ENCODE assay signal across 12 cellular contexts in the genomic region with DNA sequence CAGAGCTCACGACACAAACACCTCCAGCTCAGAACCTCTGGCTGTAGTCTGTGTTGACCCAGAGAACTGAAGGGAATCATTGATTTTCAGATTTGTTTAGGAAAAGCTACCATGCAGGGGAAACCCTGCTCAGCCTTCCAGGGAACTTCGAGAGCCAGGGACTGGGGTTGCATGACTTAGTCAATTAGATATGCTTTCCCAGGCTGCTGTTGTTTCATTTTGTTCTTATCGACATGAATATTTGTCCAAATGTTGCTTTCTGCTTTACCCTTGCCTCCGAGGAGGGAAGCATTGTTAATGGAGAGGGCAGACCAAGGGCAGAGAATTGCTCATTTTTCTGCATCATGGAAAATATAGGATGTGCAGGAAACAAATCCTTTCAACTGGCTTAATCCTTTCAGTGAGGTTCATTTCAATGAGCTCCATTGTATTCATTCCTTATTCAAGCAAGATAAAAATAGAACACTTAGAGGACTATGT.
DNase-seq lines count a peak whose midpoint lies in the region; ATAC-seq and TF ChIP-seq lines count a peak whose summit lies in the region.
"Had no signal": no experiment of that assay in that cellular context is flagged by ENCODE, and none has a peak within 500 bp of the region (broad histone marks: within the 10 kb centered on the region; RNA-seq: fewer than 3 reads in every experiment).

No MANE protein-coding gene starts in this region.

- no peaks in the 10 kb centered on the region for H3F3A ChIP-seq in SK-N-SH (replicated peaks; ENCODE audit: insufficient read depth)

- no peak overlapping the region for H3K9ac ChIP-seq in SK-N-SH

- no peak overlapping the region for H3K4me3 Mint-ChIP-seq in mesothelial cell of epicardium
- H3K4me3 Mint-ChIP-seq: activated CD4-positive, alpha-beta T cell treated with anti-CD3 and anti-CD28 coated beads, Interleukin-2, amount 10 ng/mL, durations not matched to agents 24 days and 14 days had no signal

- peak overlapping the region; percentile 7; the same call in 1 of the 2 replicates for H3K4me2 ChIP-seq in SK-N-SH

- no peak for TF ChIP-seq RAD21 in SK-N-SH (IDR thresholded peaks at IDR 0.05; ENCODE audit: low read length)

- peaks cover 2 to 7% of the 10 kb centered on the region in 2 experiments; a peak in 2 of 4 replicates for H3K4me1 ChIP-seq in SK-N-SH (ENCODE audit: control insufficient read depth in 1 of 2, insufficient read depth in 2 of 2, low read depth in 1 of 2, low read length in 1 of 2)
- H3K4me1 ChIP-seq in upper lobe of right lung = peaks cover 6% of the 10 kb centered on the region

- in situ Hi-C loops in brain microvascular endothelial cell (cut with HindIII; ENCODE audit: low pct_ligation_motif_present, low sequenced_read_pairs) = no loop called here

- no peak for TF ChIP-seq CTCF in SK-N-SH (IDR thresholded peaks at IDR 0.05)
- no peak for TF ChIP-seq CTCF in brain microvascular endothelial cell (IDR thresholded peaks at IDR 0.05; ENCODE audit: low read depth, low read length, missing control alignments)
- TF ChIP-seq CTCF in mesothelial cell of epicardium (IDR thresholded peaks at IDR 0.05; ENCODE audit: unreplicated experiment) = no peak
- no peak for TF ChIP-seq CTCF in upper lobe of right lung (IDR thresholded peaks at IDR 0.05)

- H3K27me3 Mint-ChIP-seq in mesothelial cell of epicardium (ENCODE audit: low read depth) = no peaks in the 10 kb centered on the region
- H3K27me3 Mint-ChIP-seq: activated CD4-positive, alpha-beta T cell treated with anti-CD3 and anti-CD28 coated beads, Interleukin-2, amount 10 ng/mL, durations not matched to agents 24 days and 14 days had no signal

- no peak for TF ChIP-seq EP300 in SK-N-SH (IDR thresholded peaks at IDR 0.05; ENCODE audit: borderline replicate concordance in 1 of 2, low read depth in 1 of 2, low read length in 1 of 2)

- H3K36me3 Mint-ChIP-seq in mesothelial cell of epicardium = no peaks in the 10 kb centered on the region

- H3K4me3 ChIP-seq in SK-N-SH (ENCODE audit: low read depth in 2 of 2, low read length in 1 of 2) = no peak overlapping the region
- H3K4me3 ChIP-seq in brain microvascular endothelial cell (ENCODE audit: low read depth, low read length) = no peak overlapping the region
- peak overlapping the region; percentile 22 for H3K4me3 ChIP-seq in upper lobe of right lung
- H3K4me3 ChIP-seq: gastroesophageal sphincter had no signal

- POLR2A ChIA-PET in SK-N-SH (lab: Yijun Ruan, JAX) = no interaction called here

- H3K36me3 ChIP-seq in SK-N-SH (replicated peaks in 1 of 2; ENCODE audit: control insufficient read depth in 1 of 2, insufficient read depth in 2 of 2, low read length in 1 of 2) (no peaks in the 10 kb centered on the region), brain microvascular endothelial cell (replicated peaks) (no peaks in the 10 kb centered on the region), upper lobe of right lung (no peaks in the 10 kb centered on the region)
- H3K36me3 ChIP-seq: gastroesophageal sphincter had no signal

- H3K9me3 Mint-ChIP-seq in mesothelial cell of epicardium = no peaks in the 10 kb centered on the region

- no peak for DNase-seq in SK-N-SH
- DNase-seq in brain microvascular endothelial cell = peak; percentile 11
- DNase-seq in mesothelial cell of epicardium (ENCODE audit: low spot score in 2 of 2, unreplicated experiment in 2 of 2) = no peak
- no peak for DNase-seq in upper lobe of right lung
- DNase-seq in RPMI8226 = no peak
- DNase-seq in cortex of kidney (lab: John Stamatoyannopoulos, UW) = no peak
- DNase-seq in activated gamma-delta T cell treated with Interleukin-2 at 50 U/mL for 16 hours = no peak
- DNase-seq: activated CD4-positive, alpha-beta T cell treated with anti-CD3 and anti-CD28 coated beads, Interleukin-2, amount 10 ng/mL, durations not matched to agents 24 days and 14 days; activated effector memory CD4-positive, alpha-beta T cell treated with anti-CD3 and anti-CD28 coated beads, Interleukin-2, amount 50 U/mL, for 16 hours; NK-92 treated with Interleukin-12 subunit alpha and Interleukin-12 subunit beta, amount 100 ng/mL, for 24 hours had no signal

- H3K4me1 Mint-ChIP-seq in mesothelial cell of epicardium = peaks cover 32% of the 10 kb centered on the region
- H3K4me1 Mint-ChIP-seq: activated CD4-positive, alpha-beta T cell treated with anti-CD3 and anti-CD28 coated beads, Interleukin-2, amount 10 ng/mL, durations not matched to agents 24 days and 14 days had no signal

- H2AFZ ChIP-seq in SK-N-SH (ENCODE audit: low read depth) = peak overlapping the region; percentile 37; the same call in 1 of the 2 replicates

- H3K27me3 ChIP-seq in SK-N-SH (ENCODE audit: insufficient read depth) (no peaks in the 10 kb centered on the region), brain microvascular endothelial cell (replicated peaks) (no peaks in the 10 kb centered on the region), upper lobe of right lung (no peaks in the 10 kb centered on the region)
- H3K27me3 ChIP-seq: gastroesophageal sphincter had no signal

- H3K79me2 ChIP-seq in SK-N-SH (ENCODE audit: insufficient read depth) = no peaks in the 10 kb centered on the region

- 51% methylated on average over 4 of the region's 4 CpGs for WGBS in SK-N-SH (ENCODE audit: low lambda C conversion rate)

- intact Hi-C loops in upper lobe of right lung (cut with DNase I) = no loop called here

- H4K20me1 ChIP-seq in SK-N-SH (ENCODE audit: insufficient read depth) = no peaks in the 10 kb centered on the region

- no peak overlapping the region for H3K27ac ChIP-seq in SK-N-SH (ENCODE audit: low read depth in 2 of 2, low read length in 1 of 2)
- H3K27ac ChIP-seq in brain microvascular endothelial cell = no peak overlapping the region
- peak overlapping the region; percentile 11 for H3K27ac ChIP-seq in upper lobe of right lung
- H3K27ac ChIP-seq: gastroesophageal sphincter had no signal

- CTCF ChIA-PET in SK-N-SH (lab: Yijun Ruan, JAX) = no interaction called here

- peak overlapping the region; percentile 59 for H3K27ac Mint-ChIP-seq in mesothelial cell of epicardium
- H3K27ac Mint-ChIP-seq: activated CD4-positive, alpha-beta T cell treated with anti-CD3 and anti-CD28 coated beads, Interleukin-2, amount 10 ng/mL, durations not matched to agents 24 days and 14 days had no signal

- H3K9me2 ChIP-seq in SK-N-SH = no peaks in the 10 kb centered on the region

- no peaks in the 10 kb centered on the region for H3K9me3 ChIP-seq in SK-N-SH
- H3K9me3 ChIP-seq in upper lobe of right lung = no peaks in the 10 kb centered on the region
- H3K9me3 ChIP-seq: gastroesophageal sphincter had no signal

- ATAC-seq in SK-N-SH treated with all-trans-retinoic acid at 6 μM for 48 hours (no peak), upper lobe of right lung (no peak)
- ATAC-seq: gastroesophageal sphincter had no signal

TF ChIP-seq in SK-N-SH, 30 proteins besides CTCF, POLR2A, EP300 and RAD21 (continues in another document):
- TF ChIP-seq FOSL2 (IDR thresholded peaks at IDR 0.05; ENCODE audit: borderline replicate concordance, low read depth) = no peak
- TF ChIP-seq, protein P1, sequence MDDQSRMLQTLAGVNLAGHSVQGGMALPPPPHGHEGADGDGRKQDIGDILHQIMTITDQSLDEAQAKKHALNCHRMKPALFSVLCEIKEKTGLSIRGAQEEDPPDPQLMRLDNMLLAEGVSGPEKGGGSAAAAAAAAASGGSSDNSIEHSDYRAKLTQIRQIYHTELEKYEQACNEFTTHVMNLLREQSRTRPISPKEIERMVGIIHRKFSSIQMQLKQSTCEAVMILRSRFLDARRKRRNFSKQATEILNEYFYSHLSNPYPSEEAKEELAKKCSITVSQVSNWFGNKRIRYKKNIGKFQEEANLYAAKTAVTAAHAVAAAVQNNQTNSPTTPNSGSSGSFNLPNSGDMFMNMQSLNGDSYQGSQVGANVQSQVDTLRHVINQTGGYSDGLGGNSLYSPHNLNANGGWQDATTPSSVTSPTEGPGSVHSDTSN (IDR thresholded peaks at IDR 0.05) = no peak
- TF ChIP-seq GATA2 (CRISPR knock-in tag; IDR thresholded peaks at IDR 0.05) = no peak

TF ChIP-seq in SK-N-SH treated with all-trans-retinoic acid at 6 μM for 48 hours, 23 proteins besides CTCF, POLR2A, EP300 and RAD21 (continues in another document):
- TF ChIP-seq ZFP3 (CRISPR knock-in tag; IDR thresholded peaks at IDR 0.05) (no peak), ISL1 (CRISPR knock-in tag; IDR thresholded peaks at IDR 0.05) (no peak), ZFP30 (CRISPR knock-in tag; IDR thresholded peaks at IDR 0.05) (no peak), OSR1 (CRISPR knock-in tag; IDR thresholded peaks at IDR 0.05) (no peak), TOX (CRISPR knock-in tag; IDR thresholded peaks at IDR 0.05; ENCODE audit: borderline replicate concordance) (no peak), ZC3H10 (CRISPR knock-in tag; IDR thresholded peaks at IDR 0.05) (no peak), PPARA (CRISPR knock-in tag; IDR thresholded peaks at IDR 0.05; ENCODE audit: borderline replicate concordance) (no peak), ZNF70 (CRISPR knock-in tag; IDR thresholded peaks at IDR 0.05) (no peak), ESRRG (CRISPR knock-in tag; IDR thresholded peaks at IDR 0.05) (no peak), CSDC2 (CRISPR knock-in tag; IDR thresholded peaks at IDR 0.05) (no peak)
- TF ChIP-seq, protein P2, sequence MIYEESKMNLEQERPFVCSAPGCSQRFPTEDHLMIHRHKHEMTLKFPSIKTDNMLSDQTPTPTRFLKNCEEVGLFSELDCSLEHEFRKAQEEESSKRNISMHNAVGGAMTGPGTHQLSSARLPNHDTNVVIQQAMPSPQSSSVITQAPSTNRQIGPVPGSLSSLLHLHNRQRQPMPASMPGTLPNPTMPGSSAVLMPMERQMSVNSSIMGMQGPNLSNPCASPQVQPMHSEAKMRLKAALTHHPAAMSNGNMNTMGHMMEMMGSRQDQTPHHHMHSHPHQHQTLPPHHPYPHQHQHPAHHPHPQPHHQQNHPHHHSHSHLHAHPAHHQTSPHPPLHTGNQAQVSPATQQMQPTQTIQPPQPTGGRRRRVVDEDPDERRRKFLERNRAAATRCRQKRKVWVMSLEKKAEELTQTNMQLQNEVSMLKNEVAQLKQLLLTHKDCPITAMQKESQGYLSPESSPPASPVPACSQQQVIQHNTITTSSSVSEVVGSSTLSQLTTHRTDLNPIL (CRISPR knock-in tag; IDR thresholded peaks at IDR 0.05; ENCODE audit: low read depth) = no peak
- TF ChIP-seq, protein P3, sequence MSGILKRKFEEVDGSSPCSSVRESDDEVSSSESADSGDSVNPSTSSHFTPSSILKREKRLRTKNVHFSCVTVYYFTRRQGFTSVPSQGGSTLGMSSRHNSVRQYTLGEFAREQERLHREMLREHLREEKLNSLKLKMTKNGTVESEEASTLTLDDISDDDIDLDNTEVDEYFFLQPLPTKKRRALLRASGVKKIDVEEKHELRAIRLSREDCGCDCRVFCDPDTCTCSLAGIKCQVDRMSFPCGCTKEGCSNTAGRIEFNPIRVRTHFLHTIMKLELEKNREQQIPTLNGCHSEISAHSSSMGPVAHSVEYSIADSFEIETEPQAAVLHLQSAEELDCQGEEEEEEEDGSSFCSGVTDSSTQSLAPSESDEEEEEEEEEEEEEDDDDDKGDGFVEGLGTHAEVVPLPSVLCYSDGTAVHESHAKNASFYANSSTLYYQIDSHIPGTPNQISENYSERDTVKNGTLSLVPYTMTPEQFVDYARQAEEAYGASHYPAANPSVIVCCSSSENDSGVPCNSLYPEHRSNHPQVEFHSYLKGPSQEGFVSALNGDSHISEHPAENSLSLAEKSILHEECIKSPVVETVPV (CRISPR knock-in tag; IDR thresholded peaks at IDR 0.05) = no peak
